In genomic region chr11:77127674-77127968, GRCh38 we compare ENCODE assay signal across 8 cellular contexts. TPM values are rescaled to one million over a fixed set of nuclear protein-coding genes. Genes with fewer than 3 reads are reported as not detected.
DNase-seq lines count a peak whose midpoint lies in the region; ATAC-seq and TF ChIP-seq lines count a peak whose summit lies in the region.
"Had no signal": no experiment of that assay in that cellular context is flagged by ENCODE, and none has a peak within 500 bp of the region (broad histone marks: within the 10 kb centered on the region; RNA-seq: fewer than 3 reads in every experiment).

No MANE protein-coding gene starts in this region.

- H3K4me3 ChIP-seq in HFF-Myc (replicated peaks; ENCODE audit: low read depth, low read length) (peak overlapping the region; percentile 29), iPS-11a (ENCODE audit: low read depth, low read length) (peak overlapping the region; percentile 37), skeletal muscle satellite cell (ENCODE audit: low read length) (peak overlapping the region; percentile 69)

- H3K4me2 ChIP-seq in skeletal muscle satellite cell (ENCODE audit: low read length) = peak overlapping the region; percentile 94

- H3K9ac ChIP-seq in skeletal muscle satellite cell (ENCODE audit: low read depth, low read length) = no peak overlapping the region

- H3K27me3 Mint-ChIP-seq in T-helper 17 cell = no peaks in the 10 kb centered on the region

- H3K9me3 ChIP-seq in T-helper 17 cell (ENCODE audit: control insufficient read depth, low read length, poor library complexity, severe bottlenecking) (no peaks in the 10 kb centered on the region), skeletal muscle satellite cell (replicated peaks; ENCODE audit: low read length) (no peaks in the 10 kb centered on the region)

- peaks cover 2% of the 10 kb centered on the region for H3K27me3 ChIP-seq in skeletal muscle satellite cell (ENCODE audit: control insufficient read depth, insufficient read depth, low read length)

- H3K27ac Mint-ChIP-seq in T-helper 17 cell = no peak overlapping the region

- peaks cover 13% of the 10 kb centered on the region for H3K4me1 ChIP-seq in skeletal muscle satellite cell (ENCODE audit: control insufficient read depth, insufficient read depth, low read length)

- DNase-seq in HFF-Myc (ENCODE audit: extremely low read depth, low read depth) = no peak
- DNase-seq in T-helper 17 cell = no peak
- DNase-seq in NOMO-1 treated with DMSO at 0.1 percent for 48 hours (lab: John Stamatoyannopoulos, UW; ENCODE audit: unreplicated experiment) = no peak
- no peak for DNase-seq in COLO668 (lab: John Stamatoyannopoulos, UW; ENCODE audit: unreplicated experiment)
- DNase-seq in HPDE6-E6E7 (ENCODE audit: extremely low spot score) = no peak
- DNase-seq: cerebellar nuclear complex had no signal

- H3K4me1 Mint-ChIP-seq in T-helper 17 cell = peaks cover 12% of the 10 kb centered on the region

- peak overlapping the region; percentile 74 for H3K4me3 Mint-ChIP-seq in T-helper 17 cell

- no peak for TF ChIP-seq CTCF in HFF-Myc (IDR thresholded peaks at IDR 0.05; ENCODE audit: low read depth, low read length, missing control alignments)

- peaks cover 10% of the 10 kb centered on the region for H3K36me3 ChIP-seq in skeletal muscle satellite cell (ENCODE audit: insufficient read depth, low read length)

- no peaks in the 10 kb centered on the region for H3K36me3 Mint-ChIP-seq in T-helper 17 cell (ENCODE audit: low read depth)

- ATAC-seq in T-helper 17 cell = peak; percentile 7

RNA-seq across cellular contexts. Expression of gene MYO7A, which starts 0.4 kb away (rescaled TPM):
- 1 to 10 TPM in 1 of 2 donors, under 1 TPM in 1; 0.57 to 1.7 TPM for total RNA-seq in T-helper 17 cell
- total RNA-seq in skeletal muscle satellite cell (2012; rRNA removed) = under 0.01 and 0.25 TPM in 2 replicates

RNA-seq across cellular contexts. Expression of gene OMP, which starts 25.0 kb away (rescaled TPM):
- total RNA-seq in T-helper 17 cell = not detected
- not detected in 2 replicates for total RNA-seq in skeletal muscle satellite cell (2012; rRNA removed)
